ENCODE assay signal across 22 cellular contexts in genomic region chr18:9520666-9521065, GRCh38. TPM values are rescaled to one million over a fixed set of nuclear protein-coding genes. Genes with fewer than 3 reads are reported as not detected.
DNase-seq lines count a peak whose midpoint lies in the region; ATAC-seq and TF ChIP-seq lines count a peak whose summit lies in the region.
"Had no signal": no experiment of that assay in that cellular context is flagged by ENCODE, and none has a peak within 500 bp of the region (broad histone marks: within the 10 kb centered on the region; RNA-seq: fewer than 3 reads in every experiment).

No MANE protein-coding gene starts in this region.

- no peak for TF ChIP-seq CTCF in cardiac fibroblast (IDR thresholded peaks at IDR 0.05; ENCODE audit: low read depth, low read length)

- no peak overlapping the region for H3K4me3 ChIP-seq in cardiac fibroblast (replicated peaks in 1 of 2; ENCODE audit: low read depth in 2 of 2, low read length in 2 of 2)
- H3K4me3 ChIP-seq: PC-9 had no signal

- ATAC-seq in sciatic nerve (peak; percentile 70), HG02763 (IDR thresholded peaks at IDR 0.05; ENCODE audit: unreplicated experiment) (no peak), HG02970 (IDR thresholded peaks at IDR 0.05; ENCODE audit: low FRiP score, unreplicated experiment) (no peak)
- ATAC-seq: HCT116 had no signal

- DNase-seq in GM03348 (ENCODE audit: low spot score) (peak; percentile 41), cardiac fibroblast (ENCODE audit: low read depth in 2 of 2) (peak; percentile 28 to 41), fibroblast of peridontal ligament (ENCODE audit: extremely low read depth) (peak; percentile 72), sciatic nerve (ENCODE audit: low spot score) (no peak), NCI-H1048 (lab: John Stamatoyannopoulos, UW) (no peak)
- DNase-seq: 8988T; Calu3; CD8-positive, alpha-beta memory T cell; DMS153; GOT3; Karpas-422; NCI-H1417; NCI-H187; NCI-H2107; NCI-H510A treated with DMSO at 0.1 percent for 48 hours; NCI-H748 treated with DMSO at 0.1 percent for 48 hours; PC-9; RPMI8226; SHP77 had no signal

- intact Hi-C loops in sciatic nerve (cut with DNase I): no loop called here

RNA-seq across cellular contexts. Expression of gene RALBP1, which starts 45.4 kb away (rescaled TPM):
- 74.2 TPM for total RNA-seq in sciatic nerve

Comparison
In these comparisons a context has a peak if more than half of its experiments do, and no peak if none do; other contexts are left out.
1. DNase-seq: peak in GM03348 (single experiment), cardiac fibroblast (2 of 2) and fibroblast of peridontal ligament (single experiment); none in sciatic nerve (single experiment) and NCI-H1048 (single experiment).